Comparison of ENCODE assay signal across 13 cellular contexts in the genomic region with DNA sequence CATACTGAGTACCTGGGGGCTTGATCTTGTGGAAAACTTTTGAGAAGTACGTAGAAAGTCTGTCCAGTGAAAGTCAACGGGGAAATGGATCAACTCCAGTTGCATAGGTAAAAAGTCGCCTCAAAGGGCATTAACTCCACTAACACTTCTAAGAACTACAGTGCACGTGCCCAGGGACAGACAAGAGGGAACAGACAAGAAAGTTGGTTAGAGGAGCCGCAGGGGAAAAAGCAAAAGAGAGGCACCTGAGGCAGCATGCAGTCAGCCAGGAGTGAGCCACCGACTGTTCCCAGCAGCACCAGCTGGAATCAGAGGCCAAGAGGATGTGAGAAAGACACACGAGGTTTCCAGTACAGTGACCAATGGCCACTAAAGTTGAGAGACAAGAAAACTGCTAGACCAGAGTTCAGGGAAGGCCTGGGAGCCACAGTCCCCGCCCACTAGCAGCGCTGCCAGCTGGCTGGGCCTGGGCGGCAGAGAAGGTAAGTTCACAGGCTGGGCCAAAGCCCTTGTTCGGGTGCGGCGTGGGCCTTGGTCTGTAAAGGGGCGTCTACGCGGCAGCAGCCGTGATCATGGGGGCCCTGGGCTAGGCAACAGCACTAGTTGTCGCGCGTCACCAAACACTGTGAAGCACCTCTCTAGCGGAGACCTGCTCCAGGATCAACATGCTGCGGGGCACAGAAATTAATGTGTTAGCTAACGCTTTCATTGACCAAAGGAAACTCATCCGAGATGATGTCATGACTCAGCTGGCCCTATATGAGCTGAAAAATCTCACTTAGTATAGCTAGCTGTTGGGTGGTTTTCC. TPM values are rescaled to one million over a fixed set of nuclear protein-coding genes. Genes with fewer than 3 reads are reported as not detected.
A peak's percentile ranks its signal among the peaks of the same experiment; 100 is the strongest.
DNase-seq lines count a peak whose midpoint lies in the region; ATAC-seq and TF ChIP-seq lines count a peak whose summit lies in the region.
"Had no signal": no experiment of that assay in that cellular context is flagged by ENCODE, and none has a peak within 500 bp of the region (broad histone marks: within the 10 kb centered on the region; RNA-seq: fewer than 3 reads in every experiment).

No MANE protein-coding gene starts in this region.

- H3K4me1 Mint-ChIP-seq in CD4-positive, alpha-beta memory T cell = peaks cover 65 to 91% (median 81%) of the 10 kb centered on the region in 4 donors
- peaks cover 67 to 72% of the 10 kb centered on the region in 2 donors for H3K4me1 Mint-ChIP-seq in natural killer cell

- no peaks in the 10 kb centered on the region for H3K27me3 ChIP-seq in CD4-positive, alpha-beta memory T cell (ENCODE audit: insufficient read depth, low read length)
- no peaks in the 10 kb centered on the region for H3K27me3 ChIP-seq in Karpas-422 (ENCODE audit: low read length)

- peak overlapping the region; percentile 43 to 82 (median 72) for H3K4me3 Mint-ChIP-seq in CD4-positive, alpha-beta memory T cell
- no peak overlapping the region for H3K4me3 Mint-ChIP-seq in natural killer cell

- H3K36me3 ChIP-seq in CD4-positive, alpha-beta memory T cell (ENCODE audit: insufficient read depth, low read length) = no peaks in the 10 kb centered on the region
- H3K36me3 ChIP-seq in Karpas-422 (ENCODE audit: insufficient read depth, low read length) = peaks cover 21% of the 10 kb centered on the region
- H3K36me3 ChIP-seq: prostate gland had no signal

- POLR2A ChIA-PET in CD4-positive, alpha-beta memory T cell (lab: Charles Lee; ENCODE audit: partially characterized antibody) = interaction anchor here (0.9 to 3.5 kb wide), 4 partner anchors 9 to 65 kb away, joined by 3 to 18 read pairs (median 10); partner anchors contain the start of gene ITGB1

- H3K9me3 ChIP-seq in CD4-positive, alpha-beta memory T cell (ENCODE audit: control insufficient read depth in 1 of 2, low read length in 2 of 2) = no peaks in the 10 kb centered on the region
- H3K9me3 ChIP-seq in Karpas-422 (ENCODE audit: low read length) = no peaks in the 10 kb centered on the region
- H3K9me3 ChIP-seq: prostate gland had no signal

- H3K9ac ChIP-seq in Karpas-422 (ENCODE audit: low read length) = no peak overlapping the region

- peaks cover 98% of the 10 kb centered on the region for H3K4me1 ChIP-seq in CD4-positive, alpha-beta memory T cell (ENCODE audit: insufficient read depth, low read length)
- H3K4me1 ChIP-seq in Karpas-422 (ENCODE audit: low read length) = peaks cover 88% of the 10 kb centered on the region

- no peak overlapping the region for H3K4me3 ChIP-seq in CD4-positive, alpha-beta memory T cell (ENCODE audit: low read length in 2 of 2)
- no peak overlapping the region for H3K4me3 ChIP-seq in Karpas-422 (ENCODE audit: low read length)
- H3K4me3 ChIP-seq: prostate gland had no signal

- H3K79me2 ChIP-seq in Karpas-422 (ENCODE audit: low read length) = peaks cover 100% of the 10 kb centered on the region

- CTCF ChIA-PET in CD4-positive, alpha-beta memory T cell (lab: Charles Lee; ENCODE audit: partially characterized antibody) = interaction anchor here (1.1 kb wide), 1 partner anchor 9 kb away, joined by 4 read pairs; no protein-coding TSS in a partner anchor

- intact Hi-C loops in CD4-positive, alpha-beta memory T cell (cut with micrococcal nuclease) = no loop called here
- intact Hi-C loops in natural killer cell (cut with micrococcal nuclease) = loop anchor here (10.0 kb wide), 1 partner anchor 191 kb away; no protein-coding TSS in a partner anchor

- no peak for DNase-seq in CD4-positive, alpha-beta memory T cell
- DNase-seq in Karpas-422 = no peak
- DNase-seq in natural killer cell = no peak
- no peak for DNase-seq in AG20443 (ENCODE audit: low spot score)
- DNase-seq in mesenteric fat pad (ENCODE audit: low spot score) = no peak
- no peak for DNase-seq in Ammon's horn (ENCODE audit: low spot score)
- DNase-seq: amniotic stem cell; NCI-H446; stimulated activated CD8-positive, alpha-beta memory T cell treated with anti-CD3 and anti-CD28 coated beads, Interleukin-4, amount 100 ng/mL, for 48 hours had no signal

- peaks cover 0 to 2% (median 0%) of the 10 kb centered on the region in 8 donors for H3K9me3 Mint-ChIP-seq in CD4-positive, alpha-beta memory T cell
- H3K9me3 Mint-ChIP-seq in natural killer cell = no peaks in the 10 kb centered on the region

- H3K4me2 ChIP-seq in Karpas-422 (ENCODE audit: low read depth, low read length, poor library complexity, severe bottlenecking) = no peak overlapping the region

- H3K27me3 Mint-ChIP-seq in CD4-positive, alpha-beta memory T cell = no peaks in the 10 kb centered on the region
- H3K27me3 Mint-ChIP-seq in natural killer cell (ENCODE audit: low read depth in 2 of 2) = no peaks in the 10 kb centered on the region

- H3K27ac Mint-ChIP-seq in CD4-positive, alpha-beta memory T cell = peak overlapping the region in 6 of 7 donors; percentile 53 to 92 (median 76)
- peak overlapping the region; percentile 41 to 72 for H3K27ac Mint-ChIP-seq in natural killer cell

- ATAC-seq in esophagus mucosa (peak; percentile 40), natural killer cell (no peak), HG03108 (IDR thresholded peaks at IDR 0.05; ENCODE audit: unreplicated experiment) (no peak)

- H3K9me2 ChIP-seq in Karpas-422 (replicated peaks; ENCODE audit: insufficient read depth, low read length) = no peaks in the 10 kb centered on the region

- no peak overlapping the region for H3K27ac ChIP-seq in CD4-positive, alpha-beta memory T cell (ENCODE audit: low read depth, low read length)
- peak overlapping the region; percentile 39 for H3K27ac ChIP-seq in Karpas-422 (ENCODE audit: low read length)
- H3K27ac ChIP-seq: prostate gland, VCaP had no signal

- H3K36me3 Mint-ChIP-seq in CD4-positive, alpha-beta memory T cell = peaks cover 28 to 41% of the 10 kb centered on the region in 2 donors
- H3K36me3 Mint-ChIP-seq in natural killer cell = no peaks in the 10 kb centered on the region

- no peak overlapping the region for H2AFZ ChIP-seq in Karpas-422 (ENCODE audit: low read length)

- H4K20me1 ChIP-seq in Karpas-422 (ENCODE audit: insufficient read depth, low read depth, low read length) = peaks cover 93% of the 10 kb centered on the region

- no peak for TF ChIP-seq CTCF in natural killer cell (IDR thresholded peaks at IDR 0.05)

RNA-seq across cellular contexts. Expression of gene ITGB1, which starts 14.0 kb away (rescaled TPM):
- total RNA-seq in CD4-positive, alpha-beta memory T cell = 100 to 1,000 TPM; 420 to 435 TPM
- polyA plus RNA-seq in CD4-positive, alpha-beta memory T cell = 100 to 1,000 TPM; 634 to 758 TPM
- total RNA-seq in Karpas-422 (2014; rRNA removed; shearing (Covaris generic); ENCODE audit: low replicate concordance) = 526 and 559 TPM in 2 replicates
- 102 TPM for total RNA-seq in esophagus mucosa
- total RNA-seq in natural killer cell = 100 to 1,000 TPM; 175 to 280 (median 202) TPM
- 601 TPM for total RNA-seq in mesenteric fat pad
